Comparison of ENCODE assay signal across 19 cellular contexts in the genomic region with DNA sequence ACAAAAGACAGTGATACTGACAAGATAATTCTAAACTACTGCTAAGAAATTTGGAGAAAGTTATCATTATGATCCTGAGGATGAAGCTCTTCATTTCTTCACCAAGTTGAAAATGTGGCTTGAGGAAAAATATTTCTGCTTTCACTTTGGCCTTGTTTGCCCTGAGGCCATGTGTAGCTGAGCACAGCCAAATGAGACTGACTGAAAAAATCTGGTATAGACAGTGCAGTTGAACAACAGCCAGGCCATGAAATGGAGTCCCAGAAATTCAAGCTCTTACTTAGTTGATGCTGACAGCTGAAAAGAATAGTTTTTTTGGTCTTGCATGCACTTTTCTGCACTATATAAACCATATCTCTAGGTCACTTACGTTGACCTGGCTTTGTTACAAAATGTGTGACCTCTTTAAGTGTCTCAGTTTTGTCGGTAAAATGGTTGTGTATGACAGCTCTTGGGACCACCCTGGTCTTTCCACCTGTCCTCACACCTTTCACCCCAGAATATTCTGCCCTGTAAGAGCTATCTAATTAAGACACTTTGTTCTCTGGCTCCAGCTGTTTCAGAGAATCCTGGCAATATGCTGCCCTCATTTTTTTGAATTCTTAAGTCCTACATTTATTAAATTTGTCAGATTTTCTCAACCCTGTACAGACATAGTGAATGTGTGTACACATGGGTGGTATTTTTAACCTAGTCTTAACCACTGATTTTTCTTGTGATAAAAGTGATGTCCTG.
DNase-seq lines count a peak whose midpoint lies in the region; ATAC-seq and TF ChIP-seq lines count a peak whose summit lies in the region.
"Had no signal": no experiment of that assay in that cellular context is flagged by ENCODE, and none has a peak within 500 bp of the region (broad histone marks: within the 10 kb centered on the region; RNA-seq: fewer than 3 reads in every experiment).

No MANE protein-coding gene starts in this region.

- H3K79me2 ChIP-seq in H9 (ENCODE audit: insufficient read depth, low read length) = no peaks in the 10 kb centered on the region
- H3K79me2 ChIP-seq: parathyroid adenoma had no signal

- no peaks in the 10 kb centered on the region for H4K20me1 ChIP-seq in H9 (ENCODE audit: control insufficient read depth, insufficient read depth, insufficient read length)

- no peaks in the 10 kb centered on the region for H3K36me3 Mint-ChIP-seq in H9 (ENCODE audit: insufficient read depth in 1 of 3, low read depth in 3 of 3)
- no peaks in the 10 kb centered on the region for H3K36me3 Mint-ChIP-seq in CD8-positive, alpha-beta memory T cell
- H3K36me3 Mint-ChIP-seq: CD4-positive, CD25-positive, alpha-beta regulatory T cell had no signal

- no peak overlapping the region for H3K27ac Mint-ChIP-seq in H9
- no peak overlapping the region for H3K27ac Mint-ChIP-seq in CD8-positive, alpha-beta memory T cell
- H3K27ac Mint-ChIP-seq: CD4-positive, CD25-positive, alpha-beta regulatory T cell had no signal

- no peak overlapping the region for H3K56ac ChIP-seq in H9 (ENCODE audit: insufficient read length, low read depth, low read length)

- H2BK5ac ChIP-seq in H9 (ENCODE audit: insufficient read length, low read length) = no peak overlapping the region

- H3K36me3 ChIP-seq in rectal smooth muscle tissue (ENCODE audit: control insufficient read depth, insufficient read depth, low read length) = no peaks in the 10 kb centered on the region
- H3K36me3 ChIP-seq in CD8-positive, alpha-beta memory T cell (ENCODE audit: insufficient read depth, low read length) = no peaks in the 10 kb centered on the region
- H3K36me3 ChIP-seq: stomach had no signal

- H3K27me3 ChIP-seq in rectal smooth muscle tissue (ENCODE audit: control insufficient read depth, insufficient read depth, low read length) = no peaks in the 10 kb centered on the region
- no peaks in the 10 kb centered on the region; the same call in 1 of the 2 replicates for H3K27me3 ChIP-seq in H9 (ENCODE audit: insufficient read depth, low read length)
- H3K27me3 ChIP-seq in CD8-positive, alpha-beta memory T cell (ENCODE audit: insufficient read depth, low read length, poor library complexity, severe bottlenecking) = no peaks in the 10 kb centered on the region
- H3K27me3 ChIP-seq: stomach had no signal

- H3K4me3 ChIP-seq in fibroblast of the aortic adventitia (ENCODE audit: low read depth, low read length) = no peak overlapping the region
- no peak overlapping the region for H3K4me3 ChIP-seq in rectal smooth muscle tissue (ENCODE audit: low read length)
- no peak overlapping the region for H3K4me3 ChIP-seq in CD8-positive, alpha-beta memory T cell (ENCODE audit: low read length)
- H3K4me3 ChIP-seq: stomach had no signal

- CTCF ChIA-PET in CD8-positive, alpha-beta memory T cell (lab: Charles Lee) = no interaction called here

- H4K5ac ChIP-seq in H9 (ENCODE audit: insufficient read length, low read depth, low read length) = no peak overlapping the region

- H3K4me3 Mint-ChIP-seq in H9 = no peak overlapping the region
- H3K4me3 Mint-ChIP-seq in CD8-positive, alpha-beta memory T cell = no peak overlapping the region
- H3K4me3 Mint-ChIP-seq: CD4-positive, CD25-positive, alpha-beta regulatory T cell had no signal

- H3K4me1 Mint-ChIP-seq in H9 = peaks cover 22 to 36% of the 10 kb centered on the region in 2 experiments
- H3K4me1 Mint-ChIP-seq in CD8-positive, alpha-beta memory T cell = no peaks in the 10 kb centered on the region
- H3K4me1 Mint-ChIP-seq: CD4-positive, CD25-positive, alpha-beta regulatory T cell had no signal

- no peak overlapping the region for H4K91ac ChIP-seq in H9 (ENCODE audit: insufficient read length, low read depth, low read length)

- no peaks in the 10 kb centered on the region for H3K9me3 ChIP-seq in H9 (ENCODE audit: control insufficient read depth, low read depth, low read length)
- H3K9me3 ChIP-seq in CD8-positive, alpha-beta memory T cell (ENCODE audit: low read length) = no peaks in the 10 kb centered on the region
- H3K9me3 ChIP-seq: stomach had no signal

- no peak overlapping the region for H3K18ac ChIP-seq in H9 (ENCODE audit: insufficient read length, low read depth, low read length)

- H2BK15ac ChIP-seq in H9 (ENCODE audit: low read depth, low read length) = no peak overlapping the region

- no peak for TF ChIP-seq CTCF in fibroblast of the aortic adventitia (IDR thresholded peaks at IDR 0.05; ENCODE audit: insufficient read depth, low read length)
- no peak for TF ChIP-seq CTCF in H9 (conservative IDR thresholded peaks at IDR 0.05)

- H3K4ac ChIP-seq in H9 (ENCODE audit: low read depth, low read length) = no peak overlapping the region

- H2BK12ac ChIP-seq in H9 (ENCODE audit: insufficient read length, low read depth, low read length) = no peak overlapping the region

- H3K23me2 ChIP-seq in H9 (ENCODE audit: insufficient read length, low read depth, low read length, poor library complexity, severe bottlenecking) = no peaks in the 10 kb centered on the region

- POLR2A ChIA-PET in CD8-positive, alpha-beta memory T cell (lab: Charles Lee) = no interaction called here

- no peak overlapping the region for H3K9ac ChIP-seq in rectal smooth muscle tissue (ENCODE audit: low read length)
- H3K9ac ChIP-seq in H9 (ENCODE audit: extremely low read depth, insufficient read length, low read length) = no peak overlapping the region
- H3K9ac ChIP-seq: parathyroid adenoma had no signal

- no peaks in the 10 kb centered on the region; a peak in 1 of 5 replicates for H3K9me3 Mint-ChIP-seq in H9
- peaks cover 4 to 20% (median 8%) of the 10 kb centered on the region in 5 donors for H3K9me3 Mint-ChIP-seq in CD8-positive, alpha-beta memory T cell

- DNase-seq in GM04503 (ENCODE audit: low read depth) (peak; percentile 59), RPMI7951 (ENCODE audit: low read depth) (peak; percentile 79), fibroblast of the aortic adventitia (ENCODE audit: low read depth) (peak; percentile 93), H9 (no peak)
- no peak for DNase-seq in CD8-positive, alpha-beta memory T cell
- DNase-seq in activated CD8-positive, alpha-beta memory T cell treated with anti-CD3 and anti-CD28 coated beads, Interleukin-2, amount 50 U/mL, for 4 hours = no peak
- DNase-seq: activated CD4-positive, alpha-beta T cell treated with anti-CD3 and anti-CD28 coated beads for 1 hour; activated CD8-positive, alpha-beta memory T cell treated with anti-CD3 and anti-CD28 coated beads, Interleukin-2, amount 50 U/mL, for 48 hours; activated naive CD4-positive, alpha-beta T cell treated with Interleukin-2 at 50 U/mL for 16 hours; CD4-positive, CD25-positive, alpha-beta regulatory T cell; effector memory CD4-positive, alpha-beta T cell; NCI-H2029; NCI-H774; SHP77 treated with DMSO at 0.1 percent for 48 hours; stimulated activated CD4-positive, alpha-beta T cell treated with anti-CD3 and anti-CD28 coated beads, Interleukin-12 subunit alpha, Interleukin-12 subunit beta, amount 100 ng/mL, for 4 hours; stomach had no signal

- H3K27me3 Mint-ChIP-seq in H9 (ENCODE audit: low read depth) = no peaks in the 10 kb centered on the region
- H3K27me3 Mint-ChIP-seq in CD8-positive, alpha-beta memory T cell = no peaks in the 10 kb centered on the region
- H3K27me3 Mint-ChIP-seq: CD4-positive, CD25-positive, alpha-beta regulatory T cell had no signal

- H3K4me2 ChIP-seq in H9 (ENCODE audit: insufficient read depth, insufficient read length, low read length) = no peak overlapping the region

- H3K14ac ChIP-seq in H9 (ENCODE audit: insufficient read depth, low read length) = no peak overlapping the region

- no peak overlapping the region for H2BK20ac ChIP-seq in H9 (ENCODE audit: low read depth, low read length, poor library complexity, severe bottlenecking)

- H3K4me1 ChIP-seq in rectal smooth muscle tissue (ENCODE audit: control insufficient read depth, insufficient read depth, low read length) (peaks cover 11% of the 10 kb centered on the region), H9 (ENCODE audit: insufficient read depth, low read length) (peaks cover 3% of the 10 kb centered on the region; the same call in 1 of the 2 replicates)
- no peaks in the 10 kb centered on the region for H3K4me1 ChIP-seq in CD8-positive, alpha-beta memory T cell (ENCODE audit: insufficient read depth, low read length)
- H3K4me1 ChIP-seq: parathyroid adenoma had no signal

- no peak overlapping the region for H2BK120ac ChIP-seq in H9 (ENCODE audit: low read depth, low read length, poor library complexity, severe bottlenecking)

- H3K27ac ChIP-seq in rectal smooth muscle tissue (ENCODE audit: low read depth, low read length) = peak overlapping the region; percentile 12
- no peak overlapping the region for H3K27ac ChIP-seq in H9 (ENCODE audit: insufficient read length, low read depth, low read length)
- H3K27ac ChIP-seq in CD8-positive, alpha-beta memory T cell (ENCODE audit: low read depth, low read length) = no peak overlapping the region
- H3K27ac ChIP-seq: parathyroid adenoma, stomach had no signal

- no peak overlapping the region for H3K23ac ChIP-seq in H9 (ENCODE audit: insufficient read length, low read depth, low read length)

- no peak overlapping the region for H2AK5ac ChIP-seq in H9 (ENCODE audit: insufficient read length, low read length)

- no CpG with 5 or more reads among the region's 2 CpGs for WGBS in H9 (ENCODE audit: extremely low coverage, insufficient read length, low lambda C conversion rate)

- H4K8ac ChIP-seq in H9 (replicated peaks; ENCODE audit: insufficient read length, low read depth, low read length) = no peak overlapping the region

- no peak overlapping the region for H2AFZ ChIP-seq in H9 (ENCODE audit: low read length)
- H2AFZ ChIP-seq: parathyroid adenoma had no signal

- no peak overlapping the region for H3T11ph ChIP-seq in H9 (ENCODE audit: low read length)

- H3K79me1 ChIP-seq in H9 (ENCODE audit: insufficient read depth, low read depth, low read length, poor library complexity, severe bottlenecking) = no peaks in the 10 kb centered on the region

- ATAC-seq in GM21367 (IDR thresholded peaks at IDR 0.05; ENCODE audit: unreplicated experiment) = no peak

Comparison
In these comparisons a context has a peak if more than half of its experiments do, and no peak if none do; other contexts are left out.
1. DNase-seq: peak in GM04503 (single experiment), RPMI7951 (single experiment) and fibroblast of the aortic adventitia (single experiment); none in H9 (single experiment), CD8-positive, alpha-beta memory T cell (0 of 5) and activated CD8-positive, alpha-beta memory T cell treated with anti-CD3 and anti-CD28 coated beads, Interleukin-2, amount 50 U/mL, for 4 hours (single experiment).